1 cellular context compared by ENCODE assay signal in the genomic region with DNA sequence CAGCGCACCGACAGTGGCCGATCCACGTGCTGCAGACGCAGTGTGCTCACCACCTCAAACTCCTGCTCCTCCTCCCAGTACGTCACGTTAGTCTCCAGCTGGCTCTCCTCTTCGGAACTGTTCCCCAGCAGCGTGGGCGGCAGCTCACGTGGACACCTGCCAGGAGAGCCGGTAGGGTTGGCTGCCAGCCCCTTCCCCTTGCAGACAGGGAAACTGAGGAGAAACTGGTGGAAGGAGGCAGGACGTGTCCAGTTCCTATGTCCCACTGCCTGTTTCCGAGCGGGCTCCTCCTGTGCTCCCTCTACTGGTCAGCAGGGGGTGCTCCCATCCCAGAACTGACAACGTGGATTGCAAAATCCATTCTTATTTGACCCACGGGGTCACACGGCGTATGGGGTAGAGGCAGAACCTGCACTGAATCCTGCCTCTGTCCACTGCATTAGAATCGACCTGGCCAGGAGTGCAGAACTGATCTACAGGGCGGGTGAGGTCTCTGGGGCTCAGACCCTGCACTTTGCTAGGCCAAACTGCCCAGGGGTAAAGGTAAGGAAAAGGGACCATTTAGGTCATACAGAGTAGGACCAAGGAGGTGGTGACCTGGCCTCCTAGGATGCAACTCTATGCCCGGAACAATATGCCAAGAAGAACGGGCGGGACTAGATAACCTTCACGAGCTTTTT.
A peak's percentile ranks its signal among the peaks of the same experiment; 100 is the strongest.
TF ChIP-seq lines count a peak whose summit lies in the region.

No MANE protein-coding gene starts in this region.

TF ChIP-seq in K562, 482 proteins besides CTCF, POLR2A, EP300 and RAD21 (continued from another document and continues in another):
- TF ChIP-seq, protein P1, sequence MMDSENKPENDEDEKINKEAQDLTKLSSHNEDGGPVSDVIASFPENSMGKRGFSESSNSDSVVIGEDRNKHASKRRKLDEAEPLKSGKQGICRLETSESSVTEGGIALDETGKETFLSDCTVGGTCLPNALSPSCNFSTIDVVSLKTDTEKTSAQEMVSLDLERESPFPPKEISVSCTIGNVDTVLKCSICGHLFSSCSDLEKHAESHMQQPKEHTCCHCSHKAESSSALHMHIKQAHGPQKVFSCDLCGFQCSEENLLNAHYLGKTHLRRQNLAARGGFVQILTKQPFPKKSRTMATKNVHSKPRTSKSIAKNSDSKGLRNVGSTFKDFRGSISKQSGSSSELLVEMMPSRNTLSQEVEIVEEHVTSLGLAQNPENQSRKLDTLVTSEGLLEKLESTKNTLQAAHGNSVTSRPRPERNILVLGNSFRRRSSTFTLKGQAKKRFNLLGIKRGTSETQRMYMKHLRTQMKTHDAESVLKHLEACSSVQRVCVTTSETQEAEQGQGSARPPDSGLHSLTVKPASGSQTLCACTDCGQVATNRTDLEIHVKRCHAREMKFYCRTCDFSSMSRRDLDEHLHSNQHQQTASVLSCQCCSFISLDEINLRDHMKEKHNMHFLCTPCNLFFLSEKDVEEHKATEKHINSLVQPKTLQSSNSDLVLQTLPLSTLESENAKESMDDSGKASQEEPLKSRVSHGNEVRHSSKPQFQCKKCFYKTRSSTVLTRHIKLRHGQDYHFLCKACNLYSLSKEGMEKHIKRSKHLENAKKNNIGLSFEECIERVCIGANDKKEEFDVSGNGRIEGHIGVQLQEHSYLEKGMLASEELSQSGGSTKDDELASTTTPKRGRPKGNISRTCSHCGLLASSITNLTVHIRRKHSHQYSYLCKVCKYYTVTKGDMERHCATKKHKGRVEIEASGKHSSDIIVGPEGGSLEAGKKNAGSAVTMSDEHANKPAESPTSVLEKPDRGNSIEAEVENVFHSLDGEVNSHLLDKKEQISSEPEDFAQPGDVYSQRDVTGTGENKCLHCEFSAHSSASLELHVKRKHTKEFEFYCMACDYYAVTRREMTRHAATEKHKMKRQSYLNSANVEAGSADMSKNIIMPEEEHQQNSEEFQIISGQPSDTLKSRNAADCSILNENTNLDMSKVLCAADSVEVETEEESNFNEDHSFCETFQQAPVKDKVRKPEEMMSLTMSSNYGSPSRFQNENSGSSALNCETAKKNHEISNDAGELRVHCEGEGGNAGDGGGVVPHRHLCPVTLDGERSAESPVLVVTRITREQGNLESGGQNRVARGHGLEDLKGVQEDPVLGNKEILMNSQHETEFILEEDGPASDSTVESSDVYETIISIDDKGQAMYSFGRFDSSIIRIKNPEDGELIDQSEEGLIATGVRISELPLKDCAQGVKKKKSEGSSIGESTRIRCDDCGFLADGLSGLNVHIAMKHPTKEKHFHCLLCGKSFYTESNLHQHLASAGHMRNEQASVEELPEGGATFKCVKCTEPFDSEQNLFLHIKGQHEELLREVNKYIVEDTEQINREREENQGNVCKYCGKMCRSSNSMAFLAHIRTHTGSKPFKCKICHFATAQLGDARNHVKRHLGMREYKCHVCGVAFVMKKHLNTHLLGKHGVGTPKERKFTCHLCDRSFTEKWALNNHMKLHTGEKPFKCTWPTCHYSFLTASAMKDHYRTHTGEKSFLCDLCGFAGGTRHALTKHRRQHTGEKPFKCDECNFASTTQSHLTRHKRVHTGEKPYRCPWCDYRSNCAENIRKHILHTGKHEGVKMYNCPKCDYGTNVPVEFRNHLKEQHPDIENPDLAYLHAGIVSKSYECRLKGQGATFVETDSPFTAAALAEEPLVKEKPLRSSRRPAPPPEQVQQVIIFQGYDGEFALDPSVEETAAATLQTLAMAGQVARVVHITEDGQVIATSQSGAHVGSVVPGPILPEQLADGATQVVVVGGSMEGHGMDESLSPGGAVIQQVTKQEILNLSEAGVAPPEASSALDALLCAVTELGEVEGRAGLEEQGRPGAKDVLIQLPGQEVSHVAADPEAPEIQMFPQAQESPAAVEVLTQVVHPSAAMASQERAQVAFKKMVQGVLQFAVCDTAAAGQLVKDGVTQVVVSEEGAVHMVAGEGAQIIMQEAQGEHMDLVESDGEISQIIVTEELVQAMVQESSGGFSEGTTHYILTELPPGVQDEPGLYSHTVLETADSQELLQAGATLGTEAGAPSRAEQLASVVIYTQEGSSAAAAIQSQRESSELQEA (IDR thresholded peaks at IDR 0.05; ENCODE audit: low read depth): no peak
- TF ChIP-seq JUND (IDR thresholded peaks at IDR 0.05; ENCODE audit: borderline replicate concordance, low read depth, low read length) (peak; percentile 42; the same call in 1 of the 2 replicates), JUND (tag; IDR thresholded peaks at IDR 0.05; ENCODE audit: borderline replicate concordance, low read depth, low read length) (peak; percentile 36; the same call in 2 of the 3 replicates), HNRNPH1 (optimal IDR thresholded peaks at IDR 0.05; ENCODE audit: low read depth, low read length) (no peak), ZSCAN29 (IDR thresholded peaks at IDR 0.05) (no peak), ZC3H4 (CRISPR knock-in tag; IDR thresholded peaks at IDR 0.05; ENCODE audit: borderline replicate concordance) (no peak), PTRF (tag; IDR thresholded peaks at IDR 0.05) (no peak), ZNF217 (CRISPR knock-in tag; IDR thresholded peaks at IDR 0.05) (no peak), SIN3A (IDR thresholded peaks at IDR 0.05; ENCODE audit: borderline replicate concordance in 2 of 2, control insufficient read depth in 1 of 2, low read depth in 2 of 2, low read length in 2 of 2) (no peak), ZNF507 (tag; conservative IDR thresholded peaks at IDR 0.05) (no peak), ARNT (IDR thresholded peaks at IDR 0.05) (no peak), ESRRA (IDR thresholded peaks at IDR 0.05; ENCODE audit: borderline replicate concordance, low read depth) (peak; percentile 52; the same call in 1 of the 2 replicates), TRIM28 (IDR thresholded peaks at IDR 0.05) (no peak), MYNN (IDR thresholded peaks at IDR 0.05) (no peak), MYNN (CRISPR knock-in tag; IDR thresholded peaks at IDR 0.05) (no peak), ZNF444 (CRISPR knock-in tag; IDR thresholded peaks at IDR 0.05) (no peak), NCOA6 (IDR thresholded peaks at IDR 0.05) (no peak), BRD9 (IDR thresholded peaks at IDR 0.05; ENCODE audit: low read depth, partially characterized antibody) (no peak), SPI1 (IDR thresholded peaks at IDR 0.05; ENCODE audit: borderline replicate concordance, low read depth, low read length) (no peak), STAG1 (CRISPR knock-in tag; IDR thresholded peaks at IDR 0.05; ENCODE audit: borderline replicate concordance) (peak; percentile 63; the same call in 1 of the 2 replicates), DACH1 (IDR thresholded peaks at IDR 0.05; ENCODE audit: partially characterized antibody) (no peak), ARHGAP35 (IDR thresholded peaks at IDR 0.05; ENCODE audit: partially characterized antibody) (no peak), RAD51 (IDR thresholded peaks at IDR 0.05; ENCODE audit: borderline replicate concordance, low read depth) (no peak), ETV1 (tag; conservative IDR thresholded peaks at IDR 0.05; ENCODE audit: low read depth) (no peak), SREBF1 (IDR thresholded peaks at IDR 0.05; ENCODE audit: borderline replicate concordance, low read depth, low read length) (no peak), MYBL2 (IDR thresholded peaks at IDR 0.05; ENCODE audit: low read depth) (no peak), MYBL2 (CRISPR knock-in tag; IDR thresholded peaks at IDR 0.05; ENCODE audit: borderline replicate concordance) (no peak), ZNF668 (CRISPR knock-in tag; IDR thresholded peaks at IDR 0.05) (no peak)
- TF ChIP-seq, protein P2, sequence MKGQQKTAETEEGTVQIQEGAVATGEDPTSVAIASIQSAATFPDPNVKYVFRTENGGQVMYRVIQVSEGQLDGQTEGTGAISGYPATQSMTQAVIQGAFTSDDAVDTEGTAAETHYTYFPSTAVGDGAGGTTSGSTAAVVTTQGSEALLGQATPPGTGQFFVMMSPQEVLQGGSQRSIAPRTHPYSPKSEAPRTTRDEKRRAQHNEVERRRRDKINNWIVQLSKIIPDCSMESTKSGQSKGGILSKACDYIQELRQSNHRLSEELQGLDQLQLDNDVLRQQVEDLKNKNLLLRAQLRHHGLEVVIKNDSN (CRISPR knock-in tag; IDR thresholded peaks at IDR 0.05): peak; percentile 70
- TF ChIP-seq, protein P3, sequence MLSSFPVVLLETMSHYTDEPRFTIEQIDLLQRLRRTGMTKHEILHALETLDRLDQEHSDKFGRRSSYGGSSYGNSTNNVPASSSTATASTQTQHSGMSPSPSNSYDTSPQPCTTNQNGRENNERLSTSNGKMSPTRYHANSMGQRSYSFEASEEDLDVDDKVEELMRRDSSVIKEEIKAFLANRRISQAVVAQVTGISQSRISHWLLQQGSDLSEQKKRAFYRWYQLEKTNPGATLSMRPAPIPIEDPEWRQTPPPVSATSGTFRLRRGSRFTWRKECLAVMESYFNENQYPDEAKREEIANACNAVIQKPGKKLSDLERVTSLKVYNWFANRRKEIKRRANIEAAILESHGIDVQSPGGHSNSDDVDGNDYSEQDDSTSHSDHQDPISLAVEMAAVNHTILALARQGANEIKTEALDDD (IDR thresholded peaks at IDR 0.05): no peak
- TF ChIP-seq, protein P4, sequence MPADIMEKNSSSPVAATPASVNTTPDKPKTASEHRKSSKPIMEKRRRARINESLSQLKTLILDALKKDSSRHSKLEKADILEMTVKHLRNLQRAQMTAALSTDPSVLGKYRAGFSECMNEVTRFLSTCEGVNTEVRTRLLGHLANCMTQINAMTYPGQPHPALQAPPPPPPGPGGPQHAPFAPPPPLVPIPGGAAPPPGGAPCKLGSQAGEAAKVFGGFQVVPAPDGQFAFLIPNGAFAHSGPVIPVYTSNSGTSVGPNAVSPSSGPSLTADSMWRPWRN (IDR thresholded peaks at IDR 0.05; ENCODE audit: low read depth): no peak
- TF ChIP-seq, protein P5, sequence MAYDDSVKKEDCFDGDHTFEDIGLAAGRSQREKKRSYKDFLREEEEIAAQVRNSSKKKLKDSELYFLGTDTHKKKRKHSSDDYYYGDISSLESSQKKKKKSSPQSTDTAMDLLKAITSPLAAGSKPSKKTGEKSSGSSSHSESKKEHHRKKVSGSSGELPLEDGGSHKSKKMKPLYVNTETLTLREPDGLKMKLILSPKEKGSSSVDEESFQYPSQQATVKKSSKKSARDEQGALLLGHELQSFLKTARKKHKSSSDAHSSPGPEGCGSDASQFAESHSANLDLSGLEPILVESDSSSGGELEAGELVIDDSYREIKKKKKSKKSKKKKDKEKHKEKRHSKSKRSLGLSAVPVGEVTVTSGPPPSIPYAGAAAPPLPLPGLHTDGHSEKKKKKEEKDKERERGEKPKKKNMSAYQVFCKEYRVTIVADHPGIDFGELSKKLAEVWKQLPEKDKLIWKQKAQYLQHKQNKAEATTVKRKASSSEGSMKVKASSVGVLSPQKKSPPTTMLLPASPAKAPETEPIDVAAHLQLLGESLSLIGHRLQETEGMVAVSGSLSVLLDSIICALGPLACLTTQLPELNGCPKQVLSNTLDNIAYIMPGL (CRISPR knock-in tag; IDR thresholded peaks at IDR 0.05): no peak
- TF ChIP-seq, protein P6, sequence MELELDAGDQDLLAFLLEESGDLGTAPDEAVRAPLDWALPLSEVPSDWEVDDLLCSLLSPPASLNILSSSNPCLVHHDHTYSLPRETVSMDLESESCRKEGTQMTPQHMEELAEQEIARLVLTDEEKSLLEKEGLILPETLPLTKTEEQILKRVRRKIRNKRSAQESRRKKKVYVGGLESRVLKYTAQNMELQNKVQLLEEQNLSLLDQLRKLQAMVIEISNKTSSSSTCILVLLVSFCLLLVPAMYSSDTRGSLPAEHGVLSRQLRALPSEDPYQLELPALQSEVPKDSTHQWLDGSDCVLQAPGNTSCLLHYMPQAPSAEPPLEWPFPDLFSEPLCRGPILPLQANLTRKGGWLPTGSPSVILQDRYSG (tag; conservative IDR thresholded peaks at IDR 0.05; ENCODE audit: low read depth): no peak
- TF ChIP-seq, protein P7, sequence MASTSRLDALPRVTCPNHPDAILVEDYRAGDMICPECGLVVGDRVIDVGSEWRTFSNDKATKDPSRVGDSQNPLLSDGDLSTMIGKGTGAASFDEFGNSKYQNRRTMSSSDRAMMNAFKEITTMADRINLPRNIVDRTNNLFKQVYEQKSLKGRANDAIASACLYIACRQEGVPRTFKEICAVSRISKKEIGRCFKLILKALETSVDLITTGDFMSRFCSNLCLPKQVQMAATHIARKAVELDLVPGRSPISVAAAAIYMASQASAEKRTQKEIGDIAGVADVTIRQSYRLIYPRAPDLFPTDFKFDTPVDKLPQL (IDR thresholded peaks at IDR 0.05; ENCODE audit: extremely low read depth, insufficient read length): no peak
- TF ChIP-seq, protein P8, sequence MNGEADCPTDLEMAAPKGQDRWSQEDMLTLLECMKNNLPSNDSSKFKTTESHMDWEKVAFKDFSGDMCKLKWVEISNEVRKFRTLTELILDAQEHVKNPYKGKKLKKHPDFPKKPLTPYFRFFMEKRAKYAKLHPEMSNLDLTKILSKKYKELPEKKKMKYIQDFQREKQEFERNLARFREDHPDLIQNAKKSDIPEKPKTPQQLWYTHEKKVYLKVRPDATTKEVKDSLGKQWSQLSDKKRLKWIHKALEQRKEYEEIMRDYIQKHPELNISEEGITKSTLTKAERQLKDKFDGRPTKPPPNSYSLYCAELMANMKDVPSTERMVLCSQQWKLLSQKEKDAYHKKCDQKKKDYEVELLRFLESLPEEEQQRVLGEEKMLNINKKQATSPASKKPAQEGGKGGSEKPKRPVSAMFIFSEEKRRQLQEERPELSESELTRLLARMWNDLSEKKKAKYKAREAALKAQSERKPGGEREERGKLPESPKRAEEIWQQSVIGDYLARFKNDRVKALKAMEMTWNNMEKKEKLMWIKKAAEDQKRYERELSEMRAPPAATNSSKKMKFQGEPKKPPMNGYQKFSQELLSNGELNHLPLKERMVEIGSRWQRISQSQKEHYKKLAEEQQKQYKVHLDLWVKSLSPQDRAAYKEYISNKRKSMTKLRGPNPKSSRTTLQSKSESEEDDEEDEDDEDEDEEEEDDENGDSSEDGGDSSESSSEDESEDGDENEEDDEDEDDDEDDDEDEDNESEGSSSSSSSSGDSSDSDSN (IDR thresholded peaks at IDR 0.05; ENCODE audit: borderline replicate concordance in 1 of 2, low read depth in 2 of 2, low read length in 2 of 2): no peak
- TF ChIP-seq, protein P9, sequence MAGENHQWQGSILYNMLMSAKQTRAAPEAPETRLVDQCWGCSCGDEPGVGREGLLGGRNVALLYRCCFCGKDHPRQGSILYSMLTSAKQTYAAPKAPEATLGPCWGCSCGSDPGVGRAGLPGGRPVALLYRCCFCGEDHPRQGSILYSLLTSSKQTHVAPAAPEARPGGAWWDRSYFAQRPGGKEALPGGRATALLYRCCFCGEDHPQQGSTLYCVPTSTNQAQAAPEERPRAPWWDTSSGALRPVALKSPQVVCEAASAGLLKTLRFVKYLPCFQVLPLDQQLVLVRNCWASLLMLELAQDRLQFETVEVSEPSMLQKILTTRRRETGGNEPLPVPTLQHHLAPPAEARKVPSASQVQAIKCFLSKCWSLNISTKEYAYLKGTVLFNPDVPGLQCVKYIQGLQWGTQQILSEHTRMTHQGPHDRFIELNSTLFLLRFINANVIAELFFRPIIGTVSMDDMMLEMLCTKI (IDR thresholded peaks at IDR 0.05; ENCODE audit: partially characterized antibody): no peak
- TF ChIP-seq, protein P10, sequence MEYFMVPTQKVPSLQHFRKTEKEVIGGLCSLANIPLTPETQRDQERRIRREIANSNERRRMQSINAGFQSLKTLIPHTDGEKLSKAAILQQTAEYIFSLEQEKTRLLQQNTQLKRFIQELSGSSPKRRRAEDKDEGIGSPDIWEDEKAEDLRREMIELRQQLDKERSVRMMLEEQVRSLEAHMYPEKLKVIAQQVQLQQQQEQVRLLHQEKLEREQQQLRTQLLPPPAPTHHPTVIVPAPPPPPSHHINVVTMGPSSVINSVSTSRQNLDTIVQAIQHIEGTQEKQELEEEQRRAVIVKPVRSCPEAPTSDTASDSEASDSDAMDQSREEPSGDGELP (CRISPR knock-in tag; IDR thresholded peaks at IDR 0.05; ENCODE audit: borderline replicate concordance): peak; percentile 93
